Comparison of ENCODE assay signal across 8 cellular contexts in genomic region chr14:49620182-49621113, GRCh38. TPM values are rescaled to one million over a fixed set of nuclear protein-coding genes. Genes with fewer than 3 reads are reported as not detected.
DNase-seq lines count a peak whose midpoint lies in the region; ATAC-seq and TF ChIP-seq lines count a peak whose summit lies in the region.

Gene MGAT2, plus strand, starts transcription at chr14:49620799. Its CDS starts 470 bp downstream, at chr14:49621269.
Gene RPL36AL, minus strand, starts transcription at chr14:49620626. Its CDS starts 1,522 bp downstream, at chr14:49619104.

- H3K4me3 ChIP-seq in effector memory CD4-positive, alpha-beta T cell (ENCODE audit: insufficient read depth, low read depth, low read length, poor library complexity, severe bottlenecking) = peak within 1 kb of the TSS; percentile 92

- H3K4me1 Mint-ChIP-seq in memory B cell = peaks cover 22% of the 10 kb centered on the region

- H3K9me3 ChIP-seq in effector memory CD4-positive, alpha-beta T cell (ENCODE audit: control insufficient read depth, low read length) = no peaks in the 10 kb centered on the region

- H3K36me3 Mint-ChIP-seq in memory B cell = peaks cover 12% of the 10 kb centered on the region

- H3K36me3 ChIP-seq in effector memory CD4-positive, alpha-beta T cell (ENCODE audit: control insufficient read depth, insufficient read depth, low read length) = peaks cover 9% of the 10 kb centered on the region

- no peaks in the 10 kb centered on the region for H3K27me3 Mint-ChIP-seq in memory B cell

- peaks cover 24% of the 10 kb centered on the region for H3K4me1 ChIP-seq in effector memory CD4-positive, alpha-beta T cell (ENCODE audit: control insufficient read depth, insufficient read depth, low read length, poor library complexity, severe bottlenecking)

- H3K27ac ChIP-seq in effector memory CD4-positive, alpha-beta T cell (ENCODE audit: insufficient read depth, low read length, poor library complexity, severe bottlenecking) = peak within 1 kb of the TSS; percentile 100

- peak within 1 kb of the TSS; percentile 96 for H3K27ac Mint-ChIP-seq in memory B cell

- CTCF ChIA-PET in activated CD8-positive, alpha-beta memory T cell treated with anti-CD3 and anti-CD28 coated beads for 36 hours (lab: Charles Lee) = interaction anchor here (0.7 to 7.0 kb wide), 13 partner anchors 9 to 244 kb away, joined by 3 to 63 read pairs (median 4); partner anchors contain the start of genes DNAAF2, KLHDC2, LRR1 and POLE2

- H3K4me3 Mint-ChIP-seq in memory B cell = peak within 1 kb of the TSS; percentile 91

- H3K27me3 ChIP-seq in effector memory CD4-positive, alpha-beta T cell (replicated peaks; ENCODE audit: control insufficient read depth, insufficient read depth, low read length, poor library complexity, severe bottlenecking) = no peaks in the 10 kb centered on the region

- H3K9me3 Mint-ChIP-seq in memory B cell = no peaks in the 10 kb centered on the region

- ATAC-seq in memory B cell (ENCODE audit: low read depth) = peak; percentile 84

- no peak for TF ChIP-seq CTCF in GM20000 (IDR thresholded peaks at IDR 0.05; ENCODE audit: extremely low read depth, missing control alignments)

- POLR2A ChIA-PET in activated CD8-positive, alpha-beta memory T cell treated with anti-CD3 and anti-CD28 coated beads for 36 hours (lab: Charles Lee) = interaction anchor here (0.6 to 3.0 kb wide), 17 partner anchors 9 to 611 kb away, joined by 3 to 41 read pairs (median 4); partner anchors contain the start of genes DNAAF2, KLHDC2, LRR1 and POLE2

- peak; percentile 96 for DNase-seq in COR-L47 (lab: John Stamatoyannopoulos, UW)
- peak; percentile 98 for DNase-seq in GM20000 (ENCODE audit: low spot score)
- DNase-seq in HT-29 (ENCODE audit: low spot score) = peak; percentile 95
- DNase-seq in NK-92 treated with Interleukin-12 subunit alpha and Interleukin-12 subunit beta, amount 100 ng/mL, for 24 hours (lab: John Stamatoyannopoulos, UW) = peak; percentile 96
- DNase-seq in effector memory CD4-positive, alpha-beta T cell = peak; percentile 90 to 92 (median 91)
- DNase-seq in memory B cell (ENCODE audit: low spot score in 2 of 2) = peak; percentile 90 to 92
- peak; percentile 87 for DNase-seq in stimulated activated CD8-positive, alpha-beta memory T cell treated with anti-CD3 and anti-CD28 coated beads, Interleukin-12 subunit alpha, Interleukin-12 subunit beta, amount 100 ng/mL, for 24 hours (ENCODE audit: extremely low read depth)

RNA-seq across cellular contexts. Expression of gene MGAT2, which starts in this region (rescaled TPM):
- 35.5 and 36.5 TPM in 2 replicates for total RNA-seq in HT-29 (2014; rRNA removed; shearing (Covaris generic))
- total RNA-seq in activated CD8-positive, alpha-beta memory T cell treated with anti-CD3 and anti-CD28 coated beads for 36 hours = 10 to 100 TPM; 49.3 to 50.5 TPM

RNA-seq across cellular contexts. Expression of gene RPL36AL, which starts in this region (rescaled TPM):
- 114 and 130 TPM in 2 replicates for total RNA-seq in HT-29 (2014; rRNA removed; shearing (Covaris generic))
- 100 to 1,000 TPM; 247 to 251 TPM for total RNA-seq in activated CD8-positive, alpha-beta memory T cell treated with anti-CD3 and anti-CD28 coated beads for 36 hours

Comparison
In these comparisons a context has a peak if more than half of its experiments do, and no peak if none do; other contexts are left out.
1. Peak in every context shown above with its lines: DNase-seq, ATAC-seq, H3K4me3 ChIP-seq and H3K27ac ChIP-seq.